13 cellular contexts compared by ENCODE assay signal in the genomic region with DNA sequence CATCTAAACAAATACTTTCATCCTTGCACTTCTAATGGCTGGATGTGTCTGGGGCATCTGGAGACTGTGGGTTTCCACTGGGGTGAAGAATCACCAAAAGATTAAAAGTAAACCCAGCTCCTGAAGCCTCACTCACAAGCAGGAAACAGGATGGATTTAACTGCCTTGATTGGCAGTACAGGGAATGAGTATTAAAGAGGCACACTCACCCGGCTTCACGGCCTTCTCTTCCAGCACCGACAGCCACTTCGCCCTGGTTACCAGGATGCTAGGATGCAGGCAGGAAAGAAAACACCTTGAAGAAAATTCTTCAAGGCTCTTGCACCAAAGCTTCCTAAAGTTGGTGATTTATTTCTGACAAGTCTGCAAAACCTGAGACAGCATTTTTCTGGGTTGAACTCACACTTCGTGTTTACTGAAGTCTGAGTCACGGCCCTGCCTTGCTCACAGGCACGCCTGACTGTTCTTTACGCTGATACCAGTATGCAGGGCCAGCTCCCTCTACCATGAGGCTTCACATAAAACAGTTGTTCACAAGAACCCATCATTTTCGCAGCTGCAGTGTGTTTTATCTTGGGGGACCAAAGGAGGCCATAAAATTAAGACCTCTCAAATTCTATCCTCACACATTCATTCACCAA. TPM values are rescaled to one million over a fixed set of nuclear protein-coding genes. Genes with fewer than 3 reads are reported as not detected.
DNase-seq lines count a peak whose midpoint lies in the region; ATAC-seq and TF ChIP-seq lines count a peak whose summit lies in the region.
"Had no signal": no experiment of that assay in that cellular context is flagged by ENCODE, and none has a peak within 500 bp of the region (broad histone marks: within the 10 kb centered on the region; RNA-seq: fewer than 3 reads in every experiment).

No MANE protein-coding gene starts in this region.

- peak; percentile 84 for DNase-seq in 8988T
- DNase-seq in HCT116 (ENCODE audit: low read depth, low spot score): no peak
- DNase-seq in adipocyte (ENCODE audit: low read depth): peak; percentile 38
- peak; percentile 82 for DNase-seq in iris pigment epithelial cell (ENCODE audit: low read depth)
- no peak for DNase-seq in DMS 273 treated with DMSO at 0.1 percent for 48 hours (lab: John Stamatoyannopoulos, UW)
- DNase-seq in HUDEP-2 (lab: John Stamatoyannopoulos, UW; ENCODE audit: unreplicated experiment in 76 of 76): no peak
- DNase-seq in COLO829 (ENCODE audit: low spot score): no peak
- DNase-seq: BE2C; immature natural killer cell; NK-92 treated with Interleukin-12 subunit alpha and Interleukin-12 subunit beta, amount 100 ng/mL, for 24 hours; psoas muscle had no signal

- H4K20me1 ChIP-seq in HCT116 (ENCODE audit: insufficient read depth): no peaks in the 10 kb centered on the region

- 0 out of 2 replicates have a peak, but pooled peaks cover 2% of the 10 kb centered on the region for H3K79me2 ChIP-seq in HCT116 (ENCODE audit: insufficient read depth, low read length)

- H3K27me3 ChIP-seq in HCT116 (ENCODE audit: insufficient read depth, low read length): no peaks in the 10 kb centered on the region
- peaks cover 3% of the 10 kb centered on the region for H3K27me3 ChIP-seq in adipocyte (replicated peaks; ENCODE audit: control insufficient read depth, insufficient read depth, low read length)
- H3K27me3 ChIP-seq: BE2C had no signal

- intact Hi-C loops in HCT116 (cut with micrococcal nuclease): no loop called here

- H2AFZ ChIP-seq in HCT116 (ENCODE audit: low read depth, low read length, poor library complexity, severe bottlenecking): no peak overlapping the region

- H3K4me2 ChIP-seq in HCT116 (ENCODE audit: low read length): no peak overlapping the region; the same call in 1 of the 2 replicates

- POLR2A ChIA-PET in HCT116 (lab: Charles Lee): no interaction called here

- H3K36me3 ChIP-seq in HCT116 (ENCODE audit: control insufficient read depth in 1 of 2, insufficient read depth in 2 of 2, low read length in 2 of 2) (no peaks in the 10 kb centered on the region), adipocyte (ENCODE audit: control insufficient read depth, insufficient read depth, low read length, severe bottlenecking) (no peaks in the 10 kb centered on the region)

- ATAC-seq in HCT116 (peak; percentile 52; the same call in 1 of the 2 replicates), GM19463 (IDR thresholded peaks at IDR 0.05; ENCODE audit: unreplicated experiment) (no peak)
- ATAC-seq: psoas muscle had no signal

- CTCF ChIA-PET in HCT116 (lab: Charles Lee): no interaction called here

- H3K4me1 ChIP-seq in HCT116 (ENCODE audit: control insufficient read depth in 1 of 2, insufficient read depth in 2 of 2, low read length in 2 of 2): peaks cover 0 to 14% of the 10 kb centered on the region in 2 experiments; a peak in 1 of 4 replicates
- no peaks in the 10 kb centered on the region for H3K4me1 ChIP-seq in adipocyte (ENCODE audit: control insufficient read depth, insufficient read depth, low read length)
- H3K4me1 ChIP-seq: BE2C, psoas muscle had no signal

- H3K4me3 ChIP-seq in HCT116 (replicated peaks in 1 of 2; ENCODE audit: low read depth in 1 of 2, low read length in 2 of 2) (no peak overlapping the region), adipocyte (ENCODE audit: low read length) (no peak overlapping the region)
- H3K4me3 ChIP-seq: psoas muscle had no signal

- RAD21 ChIA-PET in HCT116 (lab: Charles Lee; ENCODE audit: low non-redundant PET in 1 of 2, low total read pairs in 2 of 2, uncharacterized antibody in 2 of 2, unreplicated experiment in 2 of 2): no interaction called here

- BruUV-seq in HCT116 (replicated peaks; lab: Mats Ljungman, UMichigan): no TSS peak

- H3K9me2 ChIP-seq in HCT116 (ENCODE audit: insufficient read depth): no peaks in the 10 kb centered on the region

- TF ChIP-seq POLR2A in HCT116 (IDR thresholded peaks at IDR 0.05; ENCODE audit: borderline replicate concordance, extremely low read depth, insufficient read depth, insufficient read length): no peak

- no peaks in the 10 kb centered on the region for H3K9me3 ChIP-seq in HCT116 (ENCODE audit: control insufficient read depth in 1 of 2, insufficient read depth in 1 of 2, low read depth in 1 of 2, low read length in 2 of 2)
- H3K9me3 ChIP-seq in adipocyte (ENCODE audit: control insufficient read depth, low read length): no peaks in the 10 kb centered on the region
- H3K9me3 ChIP-seq: BE2C, psoas muscle had no signal

- no peak for TF ChIP-seq CTCF in HCT116 (IDR thresholded peaks at IDR 0.05 in 2 of 3, conservative IDR thresholded peaks at IDR 0.05 in 1 of 3; ENCODE audit: borderline replicate concordance in 1 of 3, insufficient read depth in 1 of 3, low read depth in 2 of 3, low read length in 2 of 3)

- H3K27ac ChIP-seq in HCT116 (ENCODE audit: low read depth, low read length): no peak overlapping the region
- H3K27ac ChIP-seq: psoas muscle, VCaP had no signal

- H3K9ac ChIP-seq in HCT116 (ENCODE audit: low read length) (no peak overlapping the region), adipocyte (ENCODE audit: low read length) (no peak overlapping the region)

- no peak for TF ChIP-seq RAD21 in HCT116 (IDR thresholded peaks at IDR 0.05; ENCODE audit: low read depth)

TF ChIP-seq in HCT116, 20 proteins besides CTCF, POLR2A, EP300 and RAD21:
- TF ChIP-seq EZH2phosphoT487 (IDR thresholded peaks at IDR 0.05; ENCODE audit: borderline replicate concordance) (no peak), JUND (IDR thresholded peaks at IDR 0.05) (0 out of 2 replicates have a peak, but pooled peaks have one; percentile 24)

RNA-seq across cellular contexts. Expression of gene ZNF354A, which starts 56.5 kb away (rescaled TPM):
- 16.8 TPM for total RNA-seq in HCT116 (2021; ENCODE audit: unreplicated experiment)
- 4.4 and 5.6 TPM in 2 replicates for polyA plus RNA-seq in HCT116 (2012)

Comparison
In these comparisons a context has a peak if more than half of its experiments do, and no peak if none do; other contexts are left out.
1. DNase-seq: peak in 8988T (single experiment), adipocyte (single experiment) and iris pigment epithelial cell (single experiment); none in HCT116 (single experiment), DMS 273 treated with DMSO at 0.1 percent for 48 hours (single experiment), HUDEP-2 (0 of 76) and COLO829 (single experiment).